Comparison of ENCODE assay signal across 8 cellular contexts in the genomic region with DNA sequence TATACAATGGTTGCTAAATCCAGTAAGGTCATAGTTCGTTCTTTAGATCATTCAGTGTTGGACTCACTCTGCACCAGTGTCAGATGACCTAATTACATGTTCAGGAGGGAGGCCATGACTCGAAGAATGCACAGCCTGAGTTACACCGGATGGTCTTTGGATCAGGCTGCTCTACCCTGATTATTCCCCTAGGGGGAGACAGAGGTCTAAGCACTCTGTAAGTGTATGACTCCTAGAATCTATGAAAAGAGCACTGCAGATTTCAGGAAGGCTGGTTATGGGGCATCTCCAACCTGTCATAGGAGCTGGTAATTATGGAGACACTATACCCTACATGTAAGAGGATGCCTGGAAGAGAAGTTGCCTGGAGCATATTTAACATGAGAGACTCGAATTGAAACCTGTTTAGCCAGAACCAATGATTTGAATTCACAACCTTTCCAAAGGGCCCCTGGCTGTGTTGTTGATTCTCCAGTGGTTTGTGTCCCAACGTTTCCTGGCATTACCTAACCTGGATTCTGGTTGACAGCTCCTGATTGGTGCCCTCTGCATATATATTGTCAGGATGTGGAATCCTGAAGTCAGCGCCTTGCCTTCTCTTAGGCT. TPM values are rescaled to one million over a fixed set of nuclear protein-coding genes. Genes with fewer than 3 reads are reported as not detected.
DNase-seq lines count a peak whose midpoint lies in the region; ATAC-seq and TF ChIP-seq lines count a peak whose summit lies in the region.

A gene with protein sequence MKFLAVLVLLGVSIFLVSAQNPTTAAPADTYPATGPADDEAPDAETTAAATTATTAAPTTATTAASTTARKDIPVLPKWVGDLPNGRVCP (plus strand): TSS at position 584 of the 606 bp plus-strand sequence. CDS start 67 bp downstream, outside the sequence.

- H3K4me3 ChIP-seq in AG10803 (ENCODE audit: low read length), result no peak within 1 kb of the TSS
- H3K4me3 ChIP-seq in lung, result no peak within 1 kb of the TSS

- H3K36me3 Mint-ChIP-seq in WTC11, result no peaks in the 10 kb centered on the region

- ATAC-seq in GM19023 (IDR thresholded peaks at IDR 0.05; ENCODE audit: unreplicated experiment) (peak; percentile 96), HG03159 (IDR thresholded peaks at IDR 0.05; ENCODE audit: unreplicated experiment) (peak; percentile 99), WTC11 (peak; percentile 99), lung (ENCODE audit: insufficient read depth, low FRiP score) (no peak)

- no peaks in the 10 kb centered on the region for H3K9me3 Mint-ChIP-seq in WTC11

- H3K27ac ChIP-seq in lung (ENCODE audit: low read depth in 1 of 2, low read length in 1 of 2), result no peak within 1 kb of the TSS

- 32 to 44% methylated on average over 6 of the region's 6 CpGs for WGBS in lung, 2 donors

- H3K4me3 Mint-ChIP-seq in WTC11, result no peak within 1 kb of the TSS

- H3K4me1 ChIP-seq in lung (ENCODE audit: control insufficient read depth in 2 of 2, insufficient read depth in 2 of 2, low read length in 2 of 2), result no peaks in the 10 kb centered on the region

- H3K4me1 Mint-ChIP-seq in WTC11, result peaks cover 10% of the 10 kb centered on the region

- peaks cover 27% of the 10 kb centered on the region for H3K27me3 Mint-ChIP-seq in WTC11 (ENCODE audit: low read depth)

- DNase-seq in AG10803 (ENCODE audit: low read depth) (peak; percentile 59), NCI-H2196 (lab: John Stamatoyannopoulos, UW; ENCODE audit: unreplicated experiment) (peak; percentile 71), WTC11 (ENCODE audit: low spot score) (peak; percentile 78), lung (ENCODE audit: low spot score) (peak; percentile 61)
- DNase-seq in central memory CD4-positive, alpha-beta T cell, result peak; percentile 66
- DNase-seq in stimulated activated CD8-positive, alpha-beta memory T cell treated with anti-CD3 and anti-CD28 coated beads, Interleukin-4, amount 100 ng/mL, for 4 hours (ENCODE audit: low read depth in 2 of 2, low spot score in 1 of 2), result peak; percentile 49

- H3K27ac Mint-ChIP-seq in WTC11, result no peak within 1 kb of the TSS

- TF ChIP-seq CTCF in AG10803 (conservative IDR thresholded peaks at IDR 0.05; ENCODE audit: low read length) (peak; percentile 93), WTC11 (IDR thresholded peaks at IDR 0.05) (peak; percentile 90), lung (IDR thresholded peaks at IDR 0.05; ENCODE audit: control extremely low read depth, extremely low read depth) (peak; percentile 80)

- CTCF ChIA-PET in WTC11 (lab: Charles Lee), result interaction anchor here (0.6 to 2.9 kb wide), 9 partner anchors 9 to 218 kb away, joined by 3 to 9 read pairs (median 3); no protein-coding TSS in a partner anchor

- H3K27me3 ChIP-seq in lung (ENCODE audit: control insufficient read depth, insufficient read depth), result no peaks in the 10 kb centered on the region

- H3K36me3 ChIP-seq in lung (ENCODE audit: control insufficient read depth in 2 of 2, insufficient read depth in 2 of 2, low read length in 2 of 2), result no peaks in the 10 kb centered on the region

- H3K9me3 ChIP-seq in lung (ENCODE audit: control insufficient read depth in 2 of 2, insufficient read depth in 1 of 2, low read length in 1 of 2), result no peaks in the 10 kb centered on the region

- POLR2A ChIA-PET in WTC11 (lab: Charles Lee), result no interaction called here

TF ChIP-seq in WTC11, 78 proteins besides CTCF, POLR2A, EP300 and RAD21:
- no peak for TF ChIP-seq ZNF671 (CRISPR knock-in tag; IDR thresholded peaks at IDR 0.05)

RNA-seq across cellular contexts. Expression of the gene that starts here (rescaled TPM):
- total RNA-seq in WTC11 (2021), result not detected in 3 replicates
- total RNA-seq in lung, result 1 to 10 TPM in 1 of 2 donors, not detected in 1; 1.5 TPM
- polyA plus RNA-seq in lung, result 10 to 100 TPM in 1 of 2 donors, 1 to 10 TPM in 1; 2.4 to 84.1 TPM

Comparison
In these comparisons a context has a peak if more than half of its experiments do, and no peak if none do; other contexts are left out.
1. Peak in DNase-seq and ATAC-seq in WTC11; RNA of the gene not detected or under 1 TPM.